ENCODE assay signal across 1 cellular context in the genomic region with DNA sequence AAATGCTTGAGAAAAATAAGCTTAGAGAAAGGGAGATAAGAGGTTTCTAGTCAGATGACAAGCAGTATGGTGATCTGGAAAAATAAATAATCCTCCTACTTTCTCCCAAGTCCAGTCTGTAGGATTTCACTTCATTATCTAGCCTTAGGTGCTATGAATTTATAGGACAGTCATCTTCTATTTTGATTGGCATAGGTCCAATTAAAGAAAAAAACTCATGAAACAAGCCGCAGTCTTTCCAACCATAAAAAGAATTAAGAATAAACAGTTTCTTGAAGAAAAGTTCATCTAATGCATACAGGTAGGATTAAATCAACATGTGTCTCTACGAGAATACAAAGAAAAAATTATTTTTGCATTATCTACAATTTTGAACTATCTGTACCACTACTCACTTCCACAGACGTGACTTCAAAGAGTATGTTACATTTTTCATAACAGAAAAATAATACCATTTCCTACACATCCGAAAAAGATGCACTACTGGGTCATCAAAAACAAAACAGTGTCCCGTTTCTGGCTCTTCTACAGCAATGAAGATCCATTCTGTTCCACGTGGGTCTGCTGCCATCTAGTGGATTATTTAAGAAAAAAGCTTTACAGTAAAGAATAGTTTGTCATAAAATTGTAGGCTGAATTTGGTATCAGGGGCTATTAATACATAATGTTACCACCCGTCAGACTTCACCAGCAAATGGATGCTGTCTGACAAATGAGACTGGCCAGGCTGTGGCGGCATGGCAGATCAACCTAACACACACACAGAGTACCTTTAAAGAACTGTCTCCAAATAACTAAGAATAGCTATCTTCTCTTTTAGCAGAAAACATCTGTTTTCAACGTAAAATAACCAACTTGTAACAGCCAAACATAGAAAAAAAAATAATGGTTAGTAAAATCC.
TF ChIP-seq lines count a peak whose summit lies in the region.

No MANE protein-coding gene starts in this region.

TF ChIP-seq in HCT116, 20 proteins besides CTCF, POLR2A, EP300 and RAD21 (continued from another document):
- TF ChIP-seq TCF7L2 (IDR thresholded peaks at IDR 0.05; ENCODE audit: borderline replicate concordance, extremely low read depth, insufficient read depth, insufficient read length), result no peak
- TF ChIP-seq POLR2AphosphoS5 (IDR thresholded peaks at IDR 0.05; ENCODE audit: low read depth, low read length), result no peak
- TF ChIP-seq SRF (IDR thresholded peaks at IDR 0.05; ENCODE audit: low read depth), result no peak
- TF ChIP-seq ATF3 (IDR thresholded peaks at IDR 0.05), result no peak
- TF ChIP-seq SIN3A (IDR thresholded peaks at IDR 0.05; ENCODE audit: low read depth), result no peak
- TF ChIP-seq CBX3 (IDR thresholded peaks at IDR 0.05; ENCODE audit: low read depth), result no peak
